ENCODE assay signal across 1 cellular context in the genomic region with DNA sequence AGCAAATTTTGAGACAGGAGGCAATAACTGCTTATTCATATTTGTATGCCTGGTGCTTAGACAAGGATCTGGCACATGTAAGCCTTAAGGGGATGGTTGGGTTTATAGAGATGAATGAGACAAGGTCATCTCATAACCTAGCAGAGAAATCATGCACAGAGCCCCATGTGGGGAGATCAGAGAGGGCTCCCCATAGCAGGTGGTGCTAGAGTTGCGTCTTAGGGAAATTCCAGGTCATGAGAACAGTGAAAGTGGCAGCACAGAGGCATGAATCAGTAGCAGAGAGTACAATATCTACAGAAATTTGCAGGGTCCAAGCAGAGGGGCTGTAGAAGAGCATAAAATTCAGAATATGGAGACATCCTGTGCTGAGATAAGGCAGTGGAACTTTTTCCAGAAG.
TF ChIP-seq lines count a peak whose summit lies in the region.

No MANE protein-coding gene starts in this region.

TF ChIP-seq in GM12878, 131 proteins besides CTCF, POLR2A, EP300 and RAD21 (continued from another document):
- TF ChIP-seq E4F1 (IDR thresholded peaks at IDR 0.05; ENCODE audit: borderline replicate concordance, partially characterized antibody): no peak
- TF ChIP-seq FOXM1 (IDR thresholded peaks at IDR 0.05; ENCODE audit: low read depth, low read length): no peak
- no peak for TF ChIP-seq ZNF622 (IDR thresholded peaks at IDR 0.05)
- no peak for TF ChIP-seq MAX (IDR thresholded peaks at IDR 0.05; ENCODE audit: low read depth, low read length)
- TF ChIP-seq ATF3 (IDR thresholded peaks at IDR 0.05; ENCODE audit: borderline replicate concordance, extremely low read depth, low read depth, low read length): no peak
- no peak for TF ChIP-seq CBFB (IDR thresholded peaks at IDR 0.05; ENCODE audit: low read depth)
- no peak for TF ChIP-seq ZNF207 (IDR thresholded peaks at IDR 0.05; ENCODE audit: borderline replicate concordance)
- TF ChIP-seq ZNF592 (IDR thresholded peaks at IDR 0.05): no peak
- TF ChIP-seq SMAD1 (IDR thresholded peaks at IDR 0.05; ENCODE audit: low read depth, partially characterized antibody): no peak
- no peak for TF ChIP-seq TAF1 (IDR thresholded peaks at IDR 0.05; ENCODE audit: borderline replicate concordance, low read depth, low read length)
- TF ChIP-seq TCF3 (IDR thresholded peaks at IDR 0.05; ENCODE audit: borderline replicate concordance, insufficient read depth, low read depth, low read length): no peak
- TF ChIP-seq BCL11A (IDR thresholded peaks at IDR 0.05; ENCODE audit: low read depth, low read length): no peak
- no peak for TF ChIP-seq GATAD2B (conservative IDR thresholded peaks at IDR 0.05; ENCODE audit: low read depth)
- TF ChIP-seq EED (IDR thresholded peaks at IDR 0.05; ENCODE audit: low read depth): no peak
- no peak for TF ChIP-seq JUND (IDR thresholded peaks at IDR 0.05; ENCODE audit: low read depth, low read length)
- TF ChIP-seq BMI1 (IDR thresholded peaks at IDR 0.05; ENCODE audit: borderline replicate concordance): no peak
- TF ChIP-seq POLR2AphosphoS5 (IDR thresholded peaks at IDR 0.05; ENCODE audit: low read length): no peak
TF ChIP-seq in GM12878: peak in this region for 0.
